ENCODE assay signal across 1 cellular context in the genomic region with DNA sequence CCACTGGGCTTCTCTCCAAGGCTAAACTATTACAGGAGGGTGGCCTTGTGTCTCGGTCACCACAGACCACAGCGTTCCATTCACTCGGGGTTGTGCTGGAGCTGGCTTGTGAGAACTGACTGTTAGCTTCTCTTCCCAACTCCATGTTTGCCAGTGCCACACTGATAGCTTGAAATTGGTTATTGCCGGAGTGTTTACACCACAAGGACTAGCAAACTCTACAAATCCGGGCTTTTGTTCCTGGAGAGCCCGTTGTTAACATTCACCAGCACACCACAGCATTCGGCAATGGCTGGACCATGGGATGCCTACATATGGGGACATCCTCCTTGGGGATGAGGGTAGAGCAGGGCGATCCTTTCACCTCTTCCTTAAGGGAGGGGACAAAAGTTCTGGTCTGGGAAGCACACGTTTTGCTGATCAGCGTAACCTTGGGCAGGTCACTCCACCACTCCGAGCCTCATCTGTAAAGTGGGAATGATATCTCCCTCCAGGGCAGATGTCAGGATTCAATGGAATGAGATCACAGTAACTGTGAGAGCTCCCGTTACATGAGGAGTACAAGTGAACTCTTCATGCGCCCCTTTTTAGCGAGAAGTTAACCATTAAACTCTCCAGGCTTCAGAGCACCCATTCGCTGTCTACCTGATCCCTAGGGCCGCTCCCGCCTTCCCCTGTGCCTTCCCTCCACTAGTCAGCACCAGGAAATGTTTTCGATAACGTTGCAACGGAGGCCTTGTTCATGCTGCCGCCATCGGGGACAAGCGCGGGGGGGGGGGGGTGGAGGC.
TF ChIP-seq lines count a peak whose summit lies in the region.

No MANE protein-coding gene starts in this region.

TF ChIP-seq in HepG2, 621 proteins besides CTCF, POLR2A, EP300 and RAD21 (continued from another document and continues in another):
- TF ChIP-seq, protein P1, sequence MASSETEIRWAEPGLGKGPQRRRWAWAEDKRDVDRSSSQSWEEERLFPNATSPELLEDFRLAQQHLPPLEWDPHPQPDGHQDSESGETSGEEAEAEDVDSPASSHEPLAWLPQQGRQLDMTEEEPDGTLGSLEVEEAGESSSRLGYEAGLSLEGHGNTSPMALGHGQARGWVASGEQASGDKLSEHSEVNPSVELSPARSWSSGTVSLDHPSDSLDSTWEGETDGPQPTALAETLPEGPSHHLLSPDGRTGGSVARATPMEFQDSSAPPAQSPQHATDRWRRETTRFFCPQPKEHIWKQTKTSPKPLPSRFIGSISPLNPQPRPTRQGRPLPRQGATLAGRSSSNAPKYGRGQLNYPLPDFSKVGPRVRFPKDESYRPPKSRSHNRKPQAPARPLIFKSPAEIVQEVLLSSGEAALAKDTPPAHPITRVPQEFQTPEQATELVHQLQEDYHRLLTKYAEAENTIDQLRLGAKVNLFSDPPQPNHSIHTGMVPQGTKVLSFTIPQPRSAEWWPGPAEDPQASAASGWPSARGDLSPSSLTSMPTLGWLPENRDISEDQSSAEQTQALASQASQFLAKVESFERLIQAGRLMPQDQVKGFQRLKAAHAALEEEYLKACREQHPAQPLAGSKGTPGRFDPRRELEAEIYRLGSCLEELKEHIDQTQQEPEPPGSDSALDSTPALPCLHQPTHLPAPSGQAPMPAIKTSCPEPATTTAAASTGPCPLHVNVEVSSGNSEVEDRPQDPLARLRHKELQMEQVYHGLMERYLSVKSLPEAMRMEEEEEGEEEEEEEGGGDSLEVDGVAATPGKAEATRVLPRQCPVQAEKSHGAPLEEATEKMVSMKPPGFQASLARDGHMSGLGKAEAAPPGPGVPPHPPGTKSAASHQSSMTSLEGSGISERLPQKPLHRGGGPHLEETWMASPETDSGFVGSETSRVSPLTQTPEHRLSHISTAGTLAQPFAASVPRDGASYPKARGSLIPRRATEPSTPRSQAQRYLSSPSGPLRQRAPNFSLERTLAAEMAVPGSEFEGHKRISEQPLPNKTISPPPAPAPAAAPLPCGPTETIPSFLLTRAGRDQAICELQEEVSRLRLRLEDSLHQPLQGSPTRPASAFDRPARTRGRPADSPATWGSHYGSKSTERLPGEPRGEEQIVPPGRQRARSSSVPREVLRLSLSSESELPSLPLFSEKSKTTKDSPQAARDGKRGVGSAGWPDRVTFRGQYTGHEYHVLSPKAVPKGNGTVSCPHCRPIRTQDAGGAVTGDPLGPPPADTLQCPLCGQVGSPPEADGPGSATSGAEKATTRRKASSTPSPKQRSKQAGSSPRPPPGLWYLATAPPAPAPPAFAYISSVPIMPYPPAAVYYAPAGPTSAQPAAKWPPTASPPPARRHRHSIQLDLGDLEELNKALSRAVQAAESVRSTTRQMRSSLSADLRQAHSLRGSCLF (CRISPR knock-in tag; IDR thresholded peaks at IDR 0.05; ENCODE audit: borderline replicate concordance) = no peak
- TF ChIP-seq, protein P2, sequence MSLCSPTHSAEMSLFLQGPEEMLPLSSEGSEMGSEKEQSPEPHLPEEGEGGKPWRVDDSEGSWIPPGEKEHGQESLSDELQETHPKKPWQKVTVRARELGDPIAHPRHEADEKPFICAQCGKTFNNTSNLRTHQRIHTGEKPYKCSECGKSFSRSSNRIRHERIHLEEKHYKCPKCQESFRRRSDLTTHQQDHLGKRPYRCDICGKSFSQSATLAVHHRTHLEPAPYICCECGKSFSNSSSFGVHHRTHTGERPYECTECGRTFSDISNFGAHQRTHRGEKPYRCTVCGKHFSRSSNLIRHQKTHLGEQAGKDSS (CRISPR knock-in tag; IDR thresholded peaks at IDR 0.05; ENCODE audit: borderline replicate concordance, low read depth) = no peak
- no peak for TF ChIP-seq ZNF569 (CRISPR knock-in tag; IDR thresholded peaks at IDR 0.05; ENCODE audit: borderline replicate concordance)
- no peak for TF ChIP-seq IKZF1 (IDR thresholded peaks at IDR 0.05)
- TF ChIP-seq PAX8 (CRISPR knock-in tag; IDR thresholded peaks at IDR 0.05; ENCODE audit: borderline replicate concordance) = no peak
- TF ChIP-seq SOX13 (IDR thresholded peaks at IDR 0.05) = no peak
- TF ChIP-seq SOX13 (CRISPR knock-in tag; conservative IDR thresholded peaks at IDR 0.05 in 1 of 2, IDR thresholded peaks at IDR 0.05 in 1 of 2) = peak; percentile 15 to 48; a peak in 2 of 4 replicates
- TF ChIP-seq, protein P3, sequence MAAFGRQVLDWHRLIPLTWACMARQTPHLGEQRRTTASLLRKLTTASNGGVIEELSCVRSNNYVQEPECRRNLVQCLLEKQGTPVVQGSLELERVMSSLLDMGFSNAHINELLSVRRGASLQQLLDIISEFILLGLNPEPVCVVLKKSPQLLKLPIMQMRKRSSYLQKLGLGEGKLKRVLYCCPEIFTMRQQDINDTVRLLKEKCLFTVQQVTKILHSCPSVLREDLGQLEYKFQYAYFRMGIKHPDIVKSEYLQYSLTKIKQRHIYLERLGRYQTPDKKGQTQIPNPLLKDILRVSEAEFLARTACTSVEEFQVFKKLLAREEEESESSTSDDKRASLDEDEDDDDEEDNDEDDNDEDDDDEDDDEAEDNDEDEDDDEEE (CRISPR knock-in tag; IDR thresholded peaks at IDR 0.05) = no peak
- no peak for TF ChIP-seq SMAD9 (CRISPR knock-in tag; IDR thresholded peaks at IDR 0.05)
- TF ChIP-seq ZBTB1 (CRISPR knock-in tag; IDR thresholded peaks at IDR 0.05; ENCODE audit: borderline replicate concordance) = no peak
- no peak for TF ChIP-seq ZFP36 (IDR thresholded peaks at IDR 0.05; ENCODE audit: borderline replicate concordance, low read depth, low read length, partially characterized antibody)
- TF ChIP-seq RFX1 (IDR thresholded peaks at IDR 0.05) = no peak
- TF ChIP-seq ZNF768 (CRISPR knock-in tag; IDR thresholded peaks at IDR 0.05) = no peak
- TF ChIP-seq ZMYM3 (CRISPR knock-in tag; IDR thresholded peaks at IDR 0.05) = no peak; the same call in 1 of the 2 replicates
- TF ChIP-seq, protein P4, sequence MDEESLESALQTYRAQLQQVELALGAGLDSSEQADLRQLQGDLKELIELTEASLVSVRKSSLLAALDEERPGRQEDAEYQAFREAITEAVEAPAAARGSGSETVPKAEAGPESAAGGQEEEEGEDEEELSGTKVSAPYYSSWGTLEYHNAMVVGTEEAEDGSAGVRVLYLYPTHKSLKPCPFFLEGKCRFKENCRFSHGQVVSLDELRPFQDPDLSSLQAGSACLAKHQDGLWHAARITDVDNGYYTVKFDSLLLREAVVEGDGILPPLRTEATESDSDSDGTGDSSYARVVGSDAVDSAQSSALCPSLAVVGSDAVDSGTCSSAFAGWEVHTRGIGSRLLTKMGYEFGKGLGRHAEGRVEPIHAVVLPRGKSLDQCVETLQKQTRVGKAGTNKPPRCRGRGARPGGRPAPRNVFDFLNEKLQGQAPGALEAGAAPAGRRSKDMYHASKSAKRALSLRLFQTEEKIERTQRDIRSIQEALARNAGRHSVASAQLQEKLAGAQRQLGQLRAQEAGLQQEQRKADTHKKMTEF (CRISPR knock-in tag; IDR thresholded peaks at IDR 0.05) = 0 out of 2 replicates have a peak, but pooled peaks have one; percentile 50
- TF ChIP-seq JDP2 (CRISPR knock-in tag; IDR thresholded peaks at IDR 0.05; ENCODE audit: borderline replicate concordance) = no peak
- TF ChIP-seq, protein P5, sequence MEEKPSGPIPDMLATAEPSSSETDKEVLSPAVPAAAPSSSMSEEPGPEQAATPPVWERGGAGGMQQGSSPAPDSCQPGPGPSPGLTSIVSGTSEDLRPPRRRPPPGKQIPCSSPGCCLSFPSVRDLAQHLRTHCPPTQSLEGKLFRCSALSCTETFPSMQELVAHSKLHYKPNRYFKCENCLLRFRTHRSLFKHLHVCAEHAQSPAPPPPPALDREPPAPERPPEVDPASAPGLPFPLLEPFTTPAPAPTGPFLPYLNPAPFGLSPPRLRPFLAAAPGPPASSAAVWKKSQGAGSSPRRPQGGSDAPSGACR (CRISPR knock-in tag; IDR thresholded peaks at IDR 0.05) = peak; percentile 33; the same call in 1 of the 2 replicates
- peak; percentile 87; the same call in 1 of the 2 replicates for TF ChIP-seq ZNF761 (CRISPR knock-in tag; conservative IDR thresholded peaks at IDR 0.05)
- TF ChIP-seq ZNF33B (CRISPR knock-in tag; IDR thresholded peaks at IDR 0.05) = peak; percentile 67; the same call in 1 of the 2 replicates
- TF ChIP-seq ZNF780A (CRISPR knock-in tag; IDR thresholded peaks at IDR 0.05) = 0 out of 2 replicates have a peak, but pooled peaks have one; percentile 20
- TF ChIP-seq, protein P6, sequence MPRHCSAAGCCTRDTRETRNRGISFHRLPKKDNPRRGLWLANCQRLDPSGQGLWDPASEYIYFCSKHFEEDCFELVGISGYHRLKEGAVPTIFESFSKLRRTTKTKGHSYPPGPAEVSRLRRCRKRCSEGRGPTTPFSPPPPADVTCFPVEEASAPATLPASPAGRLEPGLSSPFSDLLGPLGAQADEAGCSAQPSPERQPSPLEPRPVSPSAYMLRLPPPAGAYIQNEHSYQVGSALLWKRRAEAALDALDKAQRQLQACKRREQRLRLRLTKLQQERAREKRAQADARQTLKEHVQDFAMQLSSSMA (CRISPR knock-in tag; IDR thresholded peaks at IDR 0.05) = peak; percentile 77; the same call in 1 of the 2 replicates
- TF ChIP-seq ZNF713 (CRISPR knock-in tag; IDR thresholded peaks at IDR 0.05) = 0 out of 2 replicates have a peak, but pooled peaks have one; percentile 23
- TF ChIP-seq ZNF678 (CRISPR knock-in tag; IDR thresholded peaks at IDR 0.05) = no peak
- TF ChIP-seq ASH2L (IDR thresholded peaks at IDR 0.05; ENCODE audit: insufficient read length, low read depth, low read length) = peak; percentile 80
- TF ChIP-seq NFE2L1 (CRISPR knock-in tag; IDR thresholded peaks at IDR 0.05; ENCODE audit: borderline replicate concordance) = no peak
- TF ChIP-seq KDM3A (CRISPR knock-in tag; IDR thresholded peaks at IDR 0.05; ENCODE audit: low read depth) = no peak; the same call in 1 of the 2 replicates
- TF ChIP-seq ZSCAN25 (CRISPR knock-in tag; IDR thresholded peaks at IDR 0.05) = no peak
- TF ChIP-seq REPIN1 (CRISPR knock-in tag; IDR thresholded peaks at IDR 0.05; ENCODE audit: borderline replicate concordance, low read depth) = peak; percentile 88
- TF ChIP-seq FOXP1 (IDR thresholded peaks at IDR 0.05) = no peak
- TF ChIP-seq FOXP1 (CRISPR knock-in tag; IDR thresholded peaks at IDR 0.05) = peak; percentile 35; the same call in 1 of the 2 replicates
- TF ChIP-seq ATAD3A (CRISPR knock-in tag; IDR thresholded peaks at IDR 0.05) = no peak
- TF ChIP-seq MAZ (IDR thresholded peaks at IDR 0.05; ENCODE audit: borderline replicate concordance, low read depth, low read length) = peak; percentile 66
- peak; percentile 23; the same call in 1 of the 2 replicates for TF ChIP-seq MAZ (CRISPR knock-in tag; IDR thresholded peaks at IDR 0.05; ENCODE audit: low read depth)
- TF ChIP-seq ZNF589 (CRISPR knock-in tag; conservative IDR thresholded peaks at IDR 0.05) = 0 out of 2 replicates have a peak, but pooled peaks have one; percentile 64
- TF ChIP-seq ZNF431 (CRISPR knock-in tag; IDR thresholded peaks at IDR 0.05; ENCODE audit: borderline replicate concordance, low read depth) = 0 out of 2 replicates have a peak, but pooled peaks have one; percentile 37
- TF ChIP-seq HHEX (CRISPR knock-in tag; IDR thresholded peaks at IDR 0.05) = no peak
- no peak for TF ChIP-seq ZNF296 (CRISPR knock-in tag; conservative IDR thresholded peaks at IDR 0.05)
- TF ChIP-seq HNF4G (IDR thresholded peaks at IDR 0.05; ENCODE audit: borderline replicate concordance, low read depth, low read length) = no peak
- TF ChIP-seq HNF4G (CRISPR knock-in tag; IDR thresholded peaks at IDR 0.05; ENCODE audit: borderline replicate concordance, low read depth) = peak; percentile 68; the same call in 1 of the 2 replicates
- TF ChIP-seq ZNF224 (CRISPR knock-in tag; IDR thresholded peaks at IDR 0.05) = 0 out of 2 replicates have a peak, but pooled peaks have one; percentile 76
- no peak for TF ChIP-seq MTF2 (CRISPR knock-in tag; IDR thresholded peaks at IDR 0.05; ENCODE audit: borderline replicate concordance)
- no peak; the same call in none of the 2 replicates for TF ChIP-seq TGIF2 (CRISPR knock-in tag; IDR thresholded peaks at IDR 0.05)
- TF ChIP-seq ZNF703 (CRISPR knock-in tag; IDR thresholded peaks at IDR 0.05; ENCODE audit: borderline replicate concordance) = no peak
- no peak for TF ChIP-seq MAFG (CRISPR knock-in tag; IDR thresholded peaks at IDR 0.05)
- peak; percentile 33; the same call in 1 of the 2 replicates for TF ChIP-seq ZC3H13 (CRISPR knock-in tag; IDR thresholded peaks at IDR 0.05)
- no peak for TF ChIP-seq NR1H2 (CRISPR knock-in tag; IDR thresholded peaks at IDR 0.05; ENCODE audit: borderline replicate concordance, low read depth)
- TF ChIP-seq, protein P7, sequence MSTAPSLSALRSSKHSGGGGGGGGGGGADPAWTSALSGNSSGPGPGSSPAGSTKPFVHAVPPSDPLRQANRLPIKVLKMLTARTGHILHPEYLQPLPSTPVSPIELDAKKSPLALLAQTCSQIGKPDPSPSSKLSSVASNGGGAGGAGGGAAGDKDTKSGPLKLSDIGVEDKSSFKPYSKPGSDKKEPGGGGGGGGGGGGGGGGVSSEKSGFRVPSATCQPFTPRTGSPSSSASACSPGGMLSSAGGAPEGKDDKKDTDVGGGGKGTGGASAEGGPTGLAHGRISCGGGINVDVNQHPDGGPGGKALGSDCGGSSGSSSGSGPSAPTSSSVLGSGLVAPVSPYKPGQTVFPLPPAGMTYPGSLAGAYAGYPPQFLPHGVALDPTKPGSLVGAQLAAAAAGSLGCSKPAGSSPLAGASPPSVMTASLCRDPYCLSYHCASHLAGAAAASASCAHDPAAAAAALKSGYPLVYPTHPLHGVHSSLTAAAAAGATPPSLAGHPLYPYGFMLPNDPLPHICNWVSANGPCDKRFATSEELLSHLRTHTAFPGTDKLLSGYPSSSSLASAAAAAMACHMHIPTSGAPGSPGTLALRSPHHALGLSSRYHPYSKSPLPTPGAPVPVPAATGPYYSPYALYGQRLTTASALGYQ (CRISPR knock-in tag; IDR thresholded peaks at IDR 0.05) = 0 out of 2 replicates have a peak, but pooled peaks have one; percentile 18
